ENCODE assay signal across 8 cellular contexts in the genomic region with DNA sequence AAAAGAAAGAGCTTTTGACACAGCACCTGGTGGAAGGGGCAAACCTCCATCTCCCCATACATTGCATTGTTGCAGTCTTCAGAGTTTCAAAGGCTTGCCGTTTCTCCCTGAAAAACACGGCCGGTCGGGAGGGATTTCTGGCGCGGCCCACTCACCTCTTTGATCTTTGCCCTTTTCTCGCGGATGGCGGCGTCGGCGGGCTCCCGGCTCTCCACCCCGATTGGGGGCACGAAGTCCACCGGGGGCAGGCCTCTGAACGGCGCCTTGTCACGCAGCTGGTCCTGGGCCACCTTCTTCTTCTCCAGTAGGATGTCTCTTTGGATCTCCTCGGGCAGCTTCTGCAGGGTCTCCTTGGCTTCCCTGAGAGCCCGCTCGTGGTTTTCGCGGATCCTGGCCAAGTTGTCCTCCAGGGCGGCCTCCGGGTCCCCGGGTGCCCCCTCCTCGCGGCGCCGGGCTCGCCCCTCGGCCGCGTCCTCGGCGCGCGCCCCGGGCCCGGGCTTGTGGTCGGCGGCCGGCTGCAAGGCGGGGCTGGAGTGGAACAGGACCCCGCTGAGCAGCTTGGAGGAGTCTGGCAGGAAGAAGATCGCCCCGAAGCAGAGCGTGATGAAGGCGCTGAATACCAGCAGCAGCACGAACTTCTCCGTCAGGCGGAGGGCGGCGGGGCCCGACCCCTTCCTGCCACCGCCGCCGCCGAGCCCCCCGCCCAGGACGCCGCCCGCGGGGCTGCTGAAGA. TPM values are rescaled to one million over a fixed set of nuclear protein-coding genes. Genes with fewer than 3 reads are reported as not detected.
A peak's percentile ranks its signal among the peaks of the same experiment; 100 is the strongest.
DNase-seq lines count a peak whose midpoint lies in the region; ATAC-seq and TF ChIP-seq lines count a peak whose summit lies in the region.

No MANE protein-coding gene starts in this region.

- peak overlapping the region; percentile 27 for H3K27ac Mint-ChIP-seq in chondrocyte (ENCODE audit: unreplicated experiment)
- peak overlapping the region; percentile 83 for H3K27ac Mint-ChIP-seq in stimulated activated memory B cell treated with anti-CD40 and anti-IgM and Interleukin-4, amounts not matched to agents 10 μg/mL and 1 μg/mL and 100 μg/mL, for 72 hours

- H3K27me3 ChIP-seq in lung (ENCODE audit: control insufficient read depth, insufficient read depth) = no peaks in the 10 kb centered on the region

- H3K27ac ChIP-seq in lung (ENCODE audit: low read depth in 1 of 2, low read length in 1 of 2) = peak overlapping the region; percentile 66 to 96

- peaks cover 17% of the 10 kb centered on the region for H3K27me3 Mint-ChIP-seq in chondrocyte (ENCODE audit: low read depth)
- H3K27me3 Mint-ChIP-seq in stimulated activated memory B cell treated with anti-CD40 and anti-IgM and Interleukin-4, amounts not matched to agents 10 μg/mL and 1 μg/mL and 100 μg/mL, for 72 hours = no peaks in the 10 kb centered on the region

- TF ChIP-seq CTCF in WI38 (IDR thresholded peaks at IDR 0.05; ENCODE audit: low read depth, low read length) = no peak
- no peak for TF ChIP-seq CTCF in chondrocyte (IDR thresholded peaks at IDR 0.05)
- TF ChIP-seq CTCF in lung (IDR thresholded peaks at IDR 0.05; ENCODE audit: control extremely low read depth, extremely low read depth) = no peak

- no peaks in the 10 kb centered on the region for H3K36me3 ChIP-seq in lung (ENCODE audit: control insufficient read depth in 2 of 2, insufficient read depth in 2 of 2, low read length in 2 of 2)

- ATAC-seq in HG03196 (IDR thresholded peaks at IDR 0.05; ENCODE audit: unreplicated experiment) (peak; percentile 1), lung (ENCODE audit: insufficient read depth, low FRiP score) (no peak)
- ATAC-seq in stimulated activated memory B cell treated with anti-CD40 and anti-IgM and Interleukin-4, amounts not matched to agents 10 μg/mL and 1 μg/mL and 100 μg/mL, for 72 hours = peak; percentile 5

- 1 to 2% methylated on average over 43 to 65 of the region's 65 CpGs for WGBS in lung, 2 donors

- peaks cover 4% of the 10 kb centered on the region for H3K36me3 Mint-ChIP-seq in chondrocyte (ENCODE audit: low read depth)
- peaks cover 5% of the 10 kb centered on the region for H3K36me3 Mint-ChIP-seq in stimulated activated memory B cell treated with anti-CD40 and anti-IgM and Interleukin-4, amounts not matched to agents 10 μg/mL and 1 μg/mL and 100 μg/mL, for 72 hours

- peaks cover 0 to 2% of the 10 kb centered on the region in 2 donors for H3K4me1 ChIP-seq in lung (ENCODE audit: control insufficient read depth in 2 of 2, insufficient read depth in 2 of 2, low read length in 2 of 2)

- DNase-seq in DMS79 treated with DMSO at 0.1 percent for 48 hours (lab: John Stamatoyannopoulos, UW) (peak; percentile 14), DMS79 (lab: John Stamatoyannopoulos, UW) (no peak), chondrocyte (ENCODE audit: low spot score) (no peak), lung (ENCODE audit: low spot score) (no peak), NCI-H1694 (lab: John Stamatoyannopoulos, UW) (no peak)

- peak overlapping the region; percentile 69 for H3K4me3 Mint-ChIP-seq in chondrocyte (ENCODE audit: unreplicated experiment)
- H3K4me3 Mint-ChIP-seq in stimulated activated memory B cell treated with anti-CD40 and anti-IgM and Interleukin-4, amounts not matched to agents 10 μg/mL and 1 μg/mL and 100 μg/mL, for 72 hours = peak overlapping the region; percentile 71

- no peaks in the 10 kb centered on the region for H3K9me3 ChIP-seq in lung (ENCODE audit: control insufficient read depth in 2 of 2, insufficient read depth in 1 of 2, low read length in 1 of 2)

- peaks cover 15% of the 10 kb centered on the region for H3K4me1 Mint-ChIP-seq in chondrocyte (ENCODE audit: low read depth)
- H3K4me1 Mint-ChIP-seq in stimulated activated memory B cell treated with anti-CD40 and anti-IgM and Interleukin-4, amounts not matched to agents 10 μg/mL and 1 μg/mL and 100 μg/mL, for 72 hours = peaks cover 47% of the 10 kb centered on the region

- peak overlapping the region; percentile 76 for H3K4me3 ChIP-seq in WI38 (ENCODE audit: low read depth, low read length)
- H3K4me3 ChIP-seq in lung = peak overlapping the region; percentile 99

- H3K9me3 Mint-ChIP-seq in chondrocyte (ENCODE audit: low read depth) = no peaks in the 10 kb centered on the region
- H3K9me3 Mint-ChIP-seq in stimulated activated memory B cell treated with anti-CD40 and anti-IgM and Interleukin-4, amounts not matched to agents 10 μg/mL and 1 μg/mL and 100 μg/mL, for 72 hours = no peaks in the 10 kb centered on the region

RNA-seq across cellular contexts. Expression of gene MAN1A1, which starts 1.1 kb away (rescaled TPM):
- 6.9 to 16.3 TPM (median 7.2 TPM) in 3 replicates for total RNA-seq in chondrocyte
- total RNA-seq in lung = 10 to 100 TPM; 69.2 to 71.0 TPM
- 10 to 100 TPM; 13.9 to 27.3 TPM for polyA plus RNA-seq in lung
